Comparison of ENCODE assay signal across 12 cellular contexts in the genomic region with DNA sequence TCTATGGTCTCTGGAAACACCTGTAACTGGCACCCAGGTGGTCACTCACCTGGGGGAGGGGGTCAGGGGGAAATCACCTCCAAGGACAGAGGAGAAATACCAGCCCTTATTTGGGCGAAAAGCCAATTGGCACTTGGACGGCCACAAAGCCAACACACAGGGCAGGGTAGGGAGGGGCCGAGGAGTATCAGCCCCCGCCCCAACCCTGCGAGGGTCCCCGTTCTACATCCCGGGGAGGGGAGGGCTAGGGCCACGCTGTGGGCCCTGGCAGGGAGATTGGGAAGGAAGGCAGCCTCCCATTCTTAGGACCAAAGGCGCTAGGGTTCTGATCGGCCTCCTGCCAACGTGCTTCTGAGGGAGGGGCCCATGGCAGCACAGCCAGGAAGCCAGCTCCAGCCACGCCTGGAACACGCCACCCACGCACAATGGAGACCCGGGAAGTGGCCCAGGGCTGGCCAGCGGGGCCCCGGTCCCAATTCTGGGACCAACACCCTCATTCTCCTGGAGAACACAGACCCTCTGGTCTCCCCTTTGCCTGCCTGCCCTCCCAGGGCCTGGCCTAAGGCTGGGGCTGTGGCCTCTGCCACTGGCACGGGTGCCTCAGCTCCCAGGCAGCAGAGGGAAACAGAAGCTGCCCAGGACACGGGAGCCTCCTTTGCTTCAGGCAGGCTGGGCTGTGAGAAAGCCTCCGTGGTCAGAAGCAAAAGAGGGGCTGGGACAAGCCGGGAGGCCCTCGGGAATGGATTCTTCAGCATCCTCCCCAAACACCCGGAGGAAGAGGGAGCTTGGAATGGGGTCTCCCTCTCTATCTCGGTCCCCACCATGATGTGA. TPM values are rescaled to one million over a fixed set of nuclear protein-coding genes. Genes with fewer than 3 reads are reported as not detected.
DNase-seq lines count a peak whose midpoint lies in the region; ATAC-seq, FAIRE-seq and TF ChIP-seq lines count a peak whose summit lies in the region.
"Had no signal": no experiment of that assay in that cellular context is flagged by ENCODE, and none has a peak within 500 bp of the region (broad histone marks: within the 10 kb centered on the region; RNA-seq: fewer than 3 reads in every experiment).

No MANE protein-coding gene starts in this region.

- H3K9me3 Mint-ChIP-seq in natural killer cell = no peaks in the 10 kb centered on the region

- no peak for DNase-seq in GM12891 (ENCODE audit: insufficient read length, low spot score)
- DNase-seq in ascending aorta (ENCODE audit: low spot score in 2 of 2) = peak in 1 of 2 donors; percentile 78
- DNase-seq in left ventricle myocardium inferior = peak; percentile 62
- peak; percentile 78 for DNase-seq in sciatic nerve (ENCODE audit: low spot score)
- DNase-seq in mucosa of gallbladder (ENCODE audit: low spot score) = no peak
- no peak for DNase-seq in natural killer cell
- DNase-seq: activated CD4-positive, CD25-positive, alpha-beta regulatory T cell; GOT3; NCI-H1436 treated with DMSO at 0.1 percent for 48 hours; stimulated activated CD4-positive, alpha-beta T cell treated with anti-CD3 and anti-CD28 coated beads, Interleukin-1b, Interleukin-23, amount 100 ng/mL, for 48 hours had no signal

- TF ChIP-seq CTCF in ascending aorta (IDR thresholded peaks at IDR 0.05) (no peak), left ventricle myocardium inferior (IDR thresholded peaks at IDR 0.05; ENCODE audit: borderline replicate concordance) (no peak), natural killer cell (IDR thresholded peaks at IDR 0.05) (no peak)

- H3K36me3 Mint-ChIP-seq in natural killer cell = no peaks in the 10 kb centered on the region

- no peak for FAIRE-seq in GM12891 (lab: Jason Lieb, UNC)

- H3K27ac ChIP-seq in ascending aorta (peak overlapping the region; percentile 43 to 74), left ventricle myocardium inferior (replicated peaks) (peak overlapping the region; percentile 84)

- no peak; the same call in 1 of the 2 replicates for TF ChIP-seq POLR2A in GM12891 (IDR thresholded peaks at IDR 0.05; ENCODE audit: low read depth, low read length)

- H3K27me3 ChIP-seq in ascending aorta = no peaks in the 10 kb centered on the region
- H3K27me3 ChIP-seq in left ventricle myocardium inferior (ENCODE audit: low read depth) = no peaks in the 10 kb centered on the region

- intact Hi-C loops in ascending aorta (cut with DNase I) (loop anchor here (5.0 kb wide), 2 partner anchors 72 to 97 kb away; partner anchors contain the start of gene DNAL4), left ventricle myocardium inferior (cut with micrococcal nuclease) (no loop called here), sciatic nerve (cut with DNase I) (loop anchor here (5.0 to 10.0 kb wide), 4 partner anchors 100 to 450 kb away; partner anchors contain the start of genes APOBEC3C and RPL3), natural killer cell (cut with micrococcal nuclease) (no loop called here)

- peak overlapping the region in 1 of 2 donors; percentile 19 for H3K27ac Mint-ChIP-seq in natural killer cell

- H3K9me3 ChIP-seq in ascending aorta (no peaks in the 10 kb centered on the region), left ventricle myocardium inferior (replicated peaks) (no peaks in the 10 kb centered on the region)

- H3K4me3 ChIP-seq in ascending aorta (peak overlapping the region in 1 of 2 donors; percentile 23), left ventricle myocardium inferior (peak overlapping the region; percentile 34)

- H3K4me1 ChIP-seq in ascending aorta (peaks cover 24 to 64% of the 10 kb centered on the region in 2 donors), left ventricle myocardium inferior (peaks cover 82% of the 10 kb centered on the region)

- H3K36me3 ChIP-seq in ascending aorta = peaks cover 21 to 38% of the 10 kb centered on the region in 2 donors
- peaks cover 27% of the 10 kb centered on the region for H3K36me3 ChIP-seq in left ventricle myocardium inferior

- H3K4me1 Mint-ChIP-seq in natural killer cell = peaks cover 6 to 33% of the 10 kb centered on the region in 2 donors

- ATAC-seq in sciatic nerve = peak; percentile 42
- no peak for ATAC-seq in HG02610 (IDR thresholded peaks at IDR 0.05; ENCODE audit: unreplicated experiment)
- ATAC-seq in HG02981 (IDR thresholded peaks at IDR 0.05; ENCODE audit: unreplicated experiment) = no peak
- ATAC-seq in natural killer cell = no peak

- H3K4me3 Mint-ChIP-seq in natural killer cell = no peak overlapping the region

- no peaks in the 10 kb centered on the region for H3K27me3 Mint-ChIP-seq in natural killer cell (ENCODE audit: low read depth in 2 of 2)

TF ChIP-seq in GM12891, 5 proteins besides CTCF, POLR2A, EP300 and RAD21:
- peak; percentile 57; the same call in 1 of the 2 replicates for TF ChIP-seq POLR2AphosphoS5 (IDR thresholded peaks at IDR 0.05; ENCODE audit: low read depth, low read length)
- no peak for TF ChIP-seq SPI1 (IDR thresholded peaks at IDR 0.05; ENCODE audit: low read depth, low read length)

RNA-seq across cellular contexts. Expression of gene CBX6, which starts 7.4 kb away (rescaled TPM):
- 39.0 TPM for polyA plus RNA-seq in GM12891 (2012; ENCODE audit: low read depth, missing spikeins)
- total RNA-seq in ascending aorta (159 TPM), left ventricle myocardium inferior (32.9 TPM), sciatic nerve (83.5 TPM), mucosa of gallbladder (97.5 TPM), natural killer cell (10 to 100 TPM; 68.0 to 81.5 (median 75.7) TPM)

RNA-seq across cellular contexts. Expression of gene NPTXR, which starts 20.7 kb away (rescaled TPM):
- 0.08 TPM for polyA plus RNA-seq in GM12891 (2012; ENCODE audit: low read depth, missing spikeins)
- 46.3 TPM for total RNA-seq in ascending aorta
- 23.3 TPM for total RNA-seq in left ventricle myocardium inferior
- 6.9 TPM for total RNA-seq in sciatic nerve
- 15.0 TPM for total RNA-seq in mucosa of gallbladder
- total RNA-seq in natural killer cell = 1 to 10 TPM; 4.8 to 8.2 (median 6.1) TPM

Comparison
In these comparisons a context has a peak if more than half of its experiments do, and no peak if none do; other contexts are left out.
1. DNase-seq: peak in left ventricle myocardium inferior (single experiment) and sciatic nerve (single experiment); none in GM12891 (single experiment), mucosa of gallbladder (single experiment) and natural killer cell (single experiment).
2. intact Hi-C loops: an anchor here in ascending aorta (5.0 kb wide) and sciatic nerve (5.0 to 10.0 kb wide); none called in left ventricle myocardium inferior and natural killer cell.